In the genomic region with DNA sequence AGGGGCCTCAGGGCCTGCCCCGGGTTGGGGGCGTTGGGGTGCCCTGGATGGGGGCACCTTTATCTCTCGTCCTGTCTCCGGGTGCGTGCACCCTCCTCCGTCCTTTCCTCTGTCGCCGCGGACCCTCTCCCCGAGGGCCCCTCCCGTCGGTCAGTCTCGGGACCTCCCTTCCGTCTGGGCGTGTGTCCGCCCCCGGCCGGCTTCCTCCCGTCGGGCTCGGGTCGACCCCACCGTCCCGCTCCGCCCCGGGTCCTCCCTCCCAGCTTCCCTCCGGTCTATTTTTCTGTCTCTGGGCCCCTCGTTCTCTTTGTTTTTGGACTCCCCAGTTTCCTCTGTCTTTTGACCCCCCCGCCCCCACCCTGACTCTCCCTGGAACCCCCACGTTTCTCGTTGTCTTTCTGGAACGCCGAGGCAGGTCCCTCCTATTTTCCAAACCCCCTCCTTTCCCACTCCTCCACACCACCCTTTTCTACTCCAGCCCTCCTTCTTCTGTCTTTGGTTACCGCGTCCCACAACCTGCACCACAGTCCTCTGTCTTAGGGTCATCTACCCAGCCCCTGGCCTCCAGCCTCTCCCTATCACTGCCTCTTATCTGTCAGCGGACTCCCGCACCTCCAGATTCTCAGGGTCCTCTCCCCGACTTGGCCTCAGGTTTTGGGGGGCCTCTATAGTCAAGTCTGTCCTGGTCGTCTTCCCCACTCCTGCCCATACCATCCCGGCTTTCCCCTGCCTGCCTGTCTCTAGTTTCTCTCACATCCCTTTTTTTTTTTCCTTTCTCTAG, we compare ENCODE assay signal across 8 cellular contexts. TPM values are rescaled to one million over a fixed set of nuclear protein-coding genes. Genes with fewer than 3 reads are reported as not detected.
DNase-seq lines count a peak whose midpoint lies in the region; ATAC-seq and TF ChIP-seq lines count a peak whose summit lies in the region.

No MANE protein-coding gene starts in this region.

- no peak overlapping the region for H3K56ac ChIP-seq in H9 (ENCODE audit: insufficient read length, low read depth, low read length)

- H3K4ac ChIP-seq in H9 (ENCODE audit: low read depth, low read length) = no peak overlapping the region
- H3K4ac ChIP-seq in trophoblast cell (ENCODE audit: low read depth, low read length) = peak overlapping the region; percentile 82

- H3K4me2 ChIP-seq in H9 (ENCODE audit: insufficient read depth, insufficient read length, low read length) (peak overlapping the region; percentile 82), trophoblast cell (ENCODE audit: low read length) (peak overlapping the region; percentile 83)

- H3K18ac ChIP-seq in H9 (ENCODE audit: insufficient read length, low read depth, low read length) (peak overlapping the region; percentile 80), trophoblast cell (ENCODE audit: low read length) (peak overlapping the region; percentile 78)

- no peak overlapping the region for H3T11ph ChIP-seq in H9 (ENCODE audit: low read length)

- H3K27ac ChIP-seq in C4-2B = peak overlapping the region; percentile 91
- no peak overlapping the region for H3K27ac ChIP-seq in H9 (ENCODE audit: insufficient read length, low read depth, low read length)
- peak overlapping the region; percentile 81 for H3K27ac ChIP-seq in trophoblast cell (ENCODE audit: low read depth, low read length)

- H3K36me3 Mint-ChIP-seq in H9 (ENCODE audit: insufficient read depth in 1 of 3, low read depth in 3 of 3) (peaks cover 16 to 41% (median 40%) of the 10 kb centered on the region in 3 experiments; a peak in 6 of 7 replicates), glutamatergic neuron (ENCODE audit: unreplicated experiment) (no peaks in the 10 kb centered on the region)

- H3K4me1 ChIP-seq in H9 (ENCODE audit: insufficient read depth, low read length) (peaks cover 4% of the 10 kb centered on the region; the same call in 1 of the 2 replicates), trophoblast cell (ENCODE audit: control insufficient read depth in 1 of 2, insufficient read depth in 2 of 2, low read length in 2 of 2) (peaks cover 31 to 40% of the 10 kb centered on the region in 2 experiments)

- no peak overlapping the region for H2BK20ac ChIP-seq in H9 (ENCODE audit: low read depth, low read length, poor library complexity, severe bottlenecking)

- H4K8ac ChIP-seq in H9 (replicated peaks; ENCODE audit: insufficient read length, low read depth, low read length) = no peak overlapping the region
- peak overlapping the region; percentile 81 for H4K8ac ChIP-seq in trophoblast cell (ENCODE audit: low read depth, low read length)

- peak overlapping the region; percentile 94 to 98 (median 95) for H3K27ac Mint-ChIP-seq in H9
- peak overlapping the region; percentile 85 for H3K27ac Mint-ChIP-seq in glutamatergic neuron (ENCODE audit: unreplicated experiment)

- H2BK12ac ChIP-seq in H9 (ENCODE audit: insufficient read length, low read depth, low read length) (no peak overlapping the region), trophoblast cell (ENCODE audit: low read length) (peak overlapping the region; percentile 2)

- no CpG with 5 or more reads among the region's 40 CpGs for WGBS in H9 (ENCODE audit: extremely low coverage, insufficient read length, low lambda C conversion rate)
- WGBS in trophoblast cell (ENCODE audit: extremely low coverage, insufficient coverage, insufficient read length) = no CpG with 5 or more reads among the region's 40 CpGs

- H4K12ac ChIP-seq in trophoblast cell (ENCODE audit: low read depth, low read length) = peak overlapping the region; percentile 68

- H2AK5ac ChIP-seq in H9 (ENCODE audit: insufficient read length, low read length) (no peak overlapping the region), trophoblast cell (ENCODE audit: low read length) (peak overlapping the region; percentile 60)

- H2BK15ac ChIP-seq in H9 (ENCODE audit: low read depth, low read length) = no peak overlapping the region

- H3K23me2 ChIP-seq in H9 (ENCODE audit: insufficient read length, low read depth, low read length, poor library complexity, severe bottlenecking) = peaks cover 9% of the 10 kb centered on the region

- H3K79me2 ChIP-seq in H9 (ENCODE audit: insufficient read depth, low read length) (peaks cover 22% of the 10 kb centered on the region; the same call in 1 of the 2 replicates), trophoblast cell (ENCODE audit: control insufficient read depth, insufficient read depth, low read length, poor library complexity) (peaks cover 43% of the 10 kb centered on the region)

- H2AFZ ChIP-seq in H9 (ENCODE audit: low read length) (no peak overlapping the region), trophoblast cell (ENCODE audit: insufficient read depth, low read length, poor library complexity) (peak overlapping the region; percentile 31)

- H3K23ac ChIP-seq in H9 (ENCODE audit: insufficient read length, low read depth, low read length) (no peak overlapping the region), trophoblast cell (ENCODE audit: low read length) (no peak overlapping the region)

- H3K9ac ChIP-seq in H9 (ENCODE audit: extremely low read depth, insufficient read length, low read length) (peak overlapping the region; percentile 87), trophoblast cell (ENCODE audit: low read length) (peak overlapping the region; percentile 85)

- no peak overlapping the region for H4K5ac ChIP-seq in H9 (ENCODE audit: insufficient read length, low read depth, low read length)

- H3K9me3 ChIP-seq in H9 (ENCODE audit: control insufficient read depth, low read depth, low read length) = no peaks in the 10 kb centered on the region
- H3K9me3 ChIP-seq in trophoblast cell (ENCODE audit: insufficient read depth, low read depth, low read length) = peaks cover 2% of the 10 kb centered on the region

- peaks cover 40 to 43% of the 10 kb centered on the region in 2 experiments for H3K36me3 ChIP-seq in trophoblast cell (ENCODE audit: control insufficient read depth in 1 of 2, insufficient read depth in 2 of 2, low read length in 2 of 2)

- TF ChIP-seq CTCF in C4-2B (conservative IDR thresholded peaks at IDR 0.05) = no peak
- TF ChIP-seq CTCF in H9 (conservative IDR thresholded peaks at IDR 0.05) = no peak
- no peak for TF ChIP-seq CTCF in glutamatergic neuron (IDR thresholded peaks at IDR 0.05; ENCODE audit: partially characterized antibody, unreplicated experiment)

- H3K79me1 ChIP-seq in H9 (ENCODE audit: insufficient read depth, low read depth, low read length, poor library complexity, severe bottlenecking) (peaks cover 8% of the 10 kb centered on the region), trophoblast cell (ENCODE audit: low read length) (peaks cover 10% of the 10 kb centered on the region)

- H2BK120ac ChIP-seq in H9 (ENCODE audit: low read depth, low read length, poor library complexity, severe bottlenecking) (no peak overlapping the region), trophoblast cell (ENCODE audit: insufficient read depth, low read length, poor library complexity) (peak overlapping the region; percentile 87)

- no peak for ATAC-seq in HG03354 (IDR thresholded peaks at IDR 0.05; ENCODE audit: poor library complexity, severe bottlenecking, unreplicated experiment)
- ATAC-seq in HG03342 (IDR thresholded peaks at IDR 0.05; ENCODE audit: unreplicated experiment) = no peak

- H3K9me3 Mint-ChIP-seq in H9 = no peaks in the 10 kb centered on the region; a peak in 2 of 5 replicates
- peaks cover 14% of the 10 kb centered on the region for H3K9me3 Mint-ChIP-seq in glutamatergic neuron (ENCODE audit: unreplicated experiment)

- H3K14ac ChIP-seq in H9 (ENCODE audit: insufficient read depth, low read length) (peak overlapping the region; percentile 62), trophoblast cell (ENCODE audit: low read length) (peak overlapping the region; percentile 96)

- H3K27me3 Mint-ChIP-seq in H9 (ENCODE audit: low read depth) (no peaks in the 10 kb centered on the region; the same call in none of the 2 replicates), glutamatergic neuron (ENCODE audit: unreplicated experiment) (peaks cover 6% of the 10 kb centered on the region)

- peak overlapping the region; percentile 93 to 96 for H3K4me3 Mint-ChIP-seq in H9
- peak overlapping the region; percentile 91 for H3K4me3 Mint-ChIP-seq in glutamatergic neuron (ENCODE audit: unreplicated experiment)

- H2BK5ac ChIP-seq in H9 (ENCODE audit: insufficient read length, low read length) = no peak overlapping the region
- peak overlapping the region; percentile 83 for H2BK5ac ChIP-seq in trophoblast cell (ENCODE audit: low read depth, low read length, poor library complexity)

- H3K4me1 Mint-ChIP-seq in H9 (peaks cover 40 to 52% of the 10 kb centered on the region in 2 experiments), glutamatergic neuron (ENCODE audit: low read depth, unreplicated experiment) (peaks cover 32% of the 10 kb centered on the region)

- H3K27me3 ChIP-seq in H9 (ENCODE audit: insufficient read depth, low read length) (no peaks in the 10 kb centered on the region), trophoblast cell (ENCODE audit: insufficient read depth, low read length) (no peaks in the 10 kb centered on the region)

- peaks cover 2% of the 10 kb centered on the region for H4K20me1 ChIP-seq in H9 (ENCODE audit: control insufficient read depth, insufficient read depth, insufficient read length)

- H4K91ac ChIP-seq in H9 (ENCODE audit: insufficient read length, low read depth, low read length) (no peak overlapping the region), trophoblast cell (ENCODE audit: low read depth, low read length) (peak overlapping the region; percentile 90)

- DNase-seq in H9 (no peak), glutamatergic neuron (no peak), trophoblast cell (no peak)
- peak; percentile 33 for DNase-seq in activated CD8-positive, alpha-beta memory T cell treated with anti-CD3 and anti-CD28 coated beads, Interleukin-2, amount 50 U/mL, for 4 hours
- no peak for DNase-seq in activated CD4-positive, CD25-positive, alpha-beta regulatory T cell (lab: John Stamatoyannopoulos, UW)

- H3K4me3 ChIP-seq in trophoblast cell (ENCODE audit: low read depth, low read length) = peak overlapping the region; percentile 89

RNA-seq across cellular contexts. Expression of gene EGLN2, which starts 0.8 kb away (rescaled TPM):
- total RNA-seq in H9 (2021) (126 and 131 TPM in 2 replicates), glutamatergic neuron (ENCODE audit: unreplicated experiment) (142 TPM)
- 84.0 and 84.3 TPM in 2 replicates for polyA plus RNA-seq in trophoblast cell (2013)

RNA-seq across cellular contexts. Expression of gene RAB4B, which starts 21.7 kb away (rescaled TPM):
- total RNA-seq in H9 (2021) (22.6 and 26.8 TPM in 2 replicates), glutamatergic neuron (ENCODE audit: unreplicated experiment) (43.2 TPM)
- polyA plus RNA-seq in trophoblast cell (2013) = 16.0 and 16.2 TPM in 2 replicates

RNA-seq across cellular contexts. Expression of gene MIA, which starts 24.4 kb away (rescaled TPM):
- total RNA-seq in H9 (2021) (not detected in 2 replicates), glutamatergic neuron (ENCODE audit: unreplicated experiment) (not detected)
- 2.0 and 2.1 TPM in 2 replicates for polyA plus RNA-seq in trophoblast cell (2013)

RNA-seq across cellular contexts. Expression of gene SNRPA, which starts 48.7 kb away (rescaled TPM):
- 199 and 225 TPM in 2 replicates for total RNA-seq in H9 (2021)
- 70.3 TPM for total RNA-seq in glutamatergic neuron (ENCODE audit: unreplicated experiment)
- polyA plus RNA-seq in trophoblast cell (2013) = 159 and 164 TPM in 2 replicates

RNA-seq across cellular contexts. Expression of gene ACTMAP, which starts 49.5 kb away (rescaled TPM):
- total RNA-seq in H9 (2021) = 27.7 and 31.5 TPM in 2 replicates
- total RNA-seq in glutamatergic neuron (ENCODE audit: unreplicated experiment) = 20.7 TPM
- polyA plus RNA-seq in trophoblast cell (2013) = 7.5 and 8.6 TPM in 2 replicates
